ENCODE assay signal across 22 cellular contexts in the genomic region with DNA sequence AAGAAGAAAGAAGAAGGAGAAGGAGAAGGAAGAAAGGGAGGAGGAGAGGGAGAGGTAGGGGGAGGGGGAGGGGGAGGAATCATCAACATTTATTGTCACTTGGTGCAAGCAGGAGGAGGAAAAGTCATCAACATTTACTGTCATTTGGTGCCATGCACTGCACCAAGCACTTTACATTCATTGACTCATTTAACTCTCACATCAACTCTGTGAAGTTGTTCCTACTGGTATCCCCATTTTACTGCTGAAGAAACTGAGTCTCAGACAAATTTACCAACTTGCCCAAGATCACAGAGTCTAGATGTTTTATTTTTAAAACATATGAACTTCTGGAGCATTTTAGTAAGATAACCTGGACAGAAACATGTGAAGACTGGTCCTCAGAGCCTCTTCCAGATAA. TPM values are rescaled to one million over a fixed set of nuclear protein-coding genes. Genes with fewer than 3 reads are reported as not detected.
"Had no signal": no experiment of that assay in that cellular context is flagged by ENCODE, and none has a peak within 500 bp of the region (broad histone marks: within the 10 kb centered on the region; RNA-seq: fewer than 3 reads in every experiment).

No MANE protein-coding gene starts in this region.

- H3K27ac ChIP-seq: KMS-11, RWPE1 had no signal

- H3K9ac ChIP-seq: KMS-11, SK-N-SH had no signal

- H3K4me2 ChIP-seq: KMS-11, SK-N-SH had no signal

- DNase-seq: IMR-90, Kasumi-1, MM.1S, NCI-H1092 treated with DMSO at 0.1 percent for 48 hours, NCI-H1436, NCI-H187, NCI-H2029, NCI-H2081 treated with DMSO at 0.1 percent for 48 hours, NCI-H2171, NCI-H226, NCI-H446, NCI-H510A, NCI-H524 treated with DMSO at 0.1 percent for 48 hours, NCI-H69, NCI-H774, PC-3, SHP77, SK-N-SH had no signal

- H3K9me3 ChIP-seq: SK-N-SH had no signal

- ATAC-seq: Panc1, PC-3 had no signal

RNA-seq across cellular contexts. Expression of gene NEB, which starts 46.7 kb away (rescaled TPM):
- total RNA-seq: M059J had no signal
- polyA plus RNA-seq: IMR-90 had no signal
